ENCODE assay signal across 10 cellular contexts in the genomic region with DNA sequence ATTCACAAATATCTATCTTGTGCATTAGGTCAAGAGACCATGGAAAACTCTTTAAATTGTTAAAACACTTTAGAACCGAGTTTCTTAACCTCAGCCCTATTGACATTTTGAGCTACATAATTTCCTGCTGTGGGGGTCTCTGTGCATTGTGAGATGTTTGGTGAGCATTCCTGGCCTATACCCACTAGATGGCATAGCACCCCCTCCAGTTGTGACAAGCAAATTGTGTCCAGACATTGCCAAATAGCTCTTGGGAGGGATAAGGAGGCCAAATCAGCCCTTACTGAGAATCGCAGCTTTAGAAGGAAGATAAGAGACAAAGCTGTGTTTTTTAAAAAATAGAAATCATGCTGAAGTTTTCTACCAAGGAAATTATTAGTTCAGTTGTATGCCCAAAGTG.
DNase-seq lines count a peak whose midpoint lies in the region; ATAC-seq and TF ChIP-seq lines count a peak whose summit lies in the region.
"Had no signal": no experiment of that assay in that cellular context is flagged by ENCODE, and none has a peak within 500 bp of the region (broad histone marks: within the 10 kb centered on the region; RNA-seq: fewer than 3 reads in every experiment).

No MANE protein-coding gene starts in this region.

- H3K27me3 Mint-ChIP-seq in mesothelial cell of epicardium (ENCODE audit: low read depth) = no peaks in the 10 kb centered on the region
- H3K27me3 Mint-ChIP-seq: activated naive CD4-positive, alpha-beta T cell treated with anti-CD3 and anti-CD28 coated beads, Interleukin-2, amount 10 ng/mL, durations not matched to agents 7 days and 5 days had no signal

- no peak for ATAC-seq in HG03571 (IDR thresholded peaks at IDR 0.05; ENCODE audit: unreplicated experiment)
- no peak for ATAC-seq in GM21528 (IDR thresholded peaks at IDR 0.05; ENCODE audit: low FRiP score, unreplicated experiment)

- H3K4me3 ChIP-seq in AG10803 (ENCODE audit: low read length) = no peak overlapping the region
- H3K4me3 ChIP-seq in astrocyte of the cerebellum (ENCODE audit: low read depth, low read length) = no peak overlapping the region

- H3K4me3 Mint-ChIP-seq in mesothelial cell of epicardium = no peak overlapping the region
- H3K4me3 Mint-ChIP-seq: activated naive CD4-positive, alpha-beta T cell treated with anti-CD3 and anti-CD28 coated beads, Interleukin-2, amount 10 ng/mL, durations not matched to agents 7 days and 5 days had no signal

- peaks cover 21% of the 10 kb centered on the region for H3K4me1 Mint-ChIP-seq in mesothelial cell of epicardium
- H3K4me1 Mint-ChIP-seq: activated naive CD4-positive, alpha-beta T cell treated with anti-CD3 and anti-CD28 coated beads, Interleukin-2, amount 10 ng/mL, durations not matched to agents 7 days and 5 days had no signal

- no peak overlapping the region for H3K27ac Mint-ChIP-seq in mesothelial cell of epicardium
- H3K27ac Mint-ChIP-seq: activated naive CD4-positive, alpha-beta T cell treated with anti-CD3 and anti-CD28 coated beads, Interleukin-2, amount 10 ng/mL, durations not matched to agents 7 days and 5 days had no signal

- H3K9me3 Mint-ChIP-seq in mesothelial cell of epicardium = peaks cover 14% of the 10 kb centered on the region

- H3K36me3 Mint-ChIP-seq in mesothelial cell of epicardium = no peaks in the 10 kb centered on the region
- H3K36me3 Mint-ChIP-seq: activated naive CD4-positive, alpha-beta T cell treated with anti-CD3 and anti-CD28 coated beads, Interleukin-2, amount 10 ng/mL, durations not matched to agents 7 days and 5 days had no signal

- in situ Hi-C loops in astrocyte of the cerebellum (cut with HindIII; ENCODE audit: low sequenced_read_pairs) = no loop called here

- TF ChIP-seq CTCF in AG10803 (conservative IDR thresholded peaks at IDR 0.05; ENCODE audit: low read length) (peak; percentile 58), astrocyte of the cerebellum (IDR thresholded peaks at IDR 0.05; ENCODE audit: low read depth, low read length, missing control alignments) (peak; percentile 27), mesothelial cell of epicardium (IDR thresholded peaks at IDR 0.05; ENCODE audit: unreplicated experiment) (peak; percentile 15)

- DNase-seq in AG10803 (ENCODE audit: low read depth) (peak; percentile 48), LHCN-M2 (ENCODE audit: low read depth) (peak; percentile 72), astrocyte of the cerebellum (ENCODE audit: low read depth) (no peak), mesothelial cell of epicardium (ENCODE audit: low spot score in 2 of 2, unreplicated experiment in 2 of 2) (no peak), HPDE6-E6E7 (ENCODE audit: extremely low spot score) (no peak), NCI-H1048 (lab: John Stamatoyannopoulos, UW) (no peak)
- DNase-seq: activated naive CD4-positive, alpha-beta T cell treated with anti-CD3 and anti-CD28 coated beads, Interleukin-2, amount 10 ng/mL, durations not matched to agents 7 days and 5 days; MV-4-11 had no signal

Comparison
In these comparisons a context has a peak if more than half of its experiments do, and no peak if none do; other contexts are left out.
1. DNase-seq: peak in AG10803 (single experiment) and LHCN-M2 (single experiment); none in astrocyte of the cerebellum (single experiment), mesothelial cell of epicardium (0 of 2), HPDE6-E6E7 (single experiment) and NCI-H1048 (single experiment).
2. Peak in every context shown above with its lines, with median percentiles within 50 percentile points of each other: CTCF ChIP-seq.